ENCODE assay signal across 30 cellular contexts in the genomic region with DNA sequence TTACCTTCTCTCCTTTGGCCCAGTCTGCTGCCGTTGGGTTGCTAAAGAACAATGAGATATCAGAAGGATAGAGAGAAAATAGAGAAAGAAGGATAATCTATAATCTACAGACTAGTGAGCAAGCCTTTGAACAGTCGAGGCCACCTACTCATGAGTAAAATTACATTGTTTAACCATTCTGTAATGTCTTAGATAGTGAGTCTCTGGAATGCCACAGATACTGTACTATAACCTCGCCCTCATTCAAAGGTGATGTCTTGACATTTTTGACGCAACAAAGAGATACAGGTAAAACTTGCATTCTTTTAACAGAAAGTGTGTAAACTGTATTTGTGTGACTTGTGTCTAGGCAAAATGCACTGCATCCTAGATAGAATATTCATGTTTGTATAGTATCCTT.
"Had no signal": no experiment of that assay in that cellular context is flagged by ENCODE, and none has a peak within 500 bp of the region (broad histone marks: within the 10 kb centered on the region; RNA-seq: fewer than 3 reads in every experiment).

No MANE protein-coding gene starts in this region.

- H3K9me3 Mint-ChIP-seq: effector memory CD8-positive, alpha-beta T cell; immature natural killer cell; nephron; stimulated activated naive B cell treated with anti-CD40 and anti-IgM and Interleukin-4, amounts not matched to agents 10 μg/mL and 1 μg/mL and 100 μg/mL, for 72 hours had no signal

- H3K27me3 ChIP-seq: ascending aorta, brain microvascular endothelial cell, ovary, stomach, suprapubic skin, tibial artery, vagina had no signal

- H3K36me3 ChIP-seq: ovary, WERI-Rb-1 had no signal

- H3K27ac Mint-ChIP-seq: activated naive CD8-positive, alpha-beta T cell; effector memory CD8-positive, alpha-beta T cell; immature natural killer cell; stimulated activated naive B cell treated with anti-CD40 and anti-IgM and Interleukin-4, amounts not matched to agents 10 μg/mL and 1 μg/mL and 100 μg/mL, for 72 hours; T-helper 17 cell had no signal

- H3K9me3 ChIP-seq: ascending aorta, ovary, stomach, suprapubic skin, tibial artery, vagina had no signal

- ATAC-seq: activated CD4-positive, CD25-positive, alpha-beta regulatory T cell treated with anti-CD3 and anti-CD28 coated beads, Interleukin-2, amount 50 U/mL, for 24 hours; effector memory CD8-positive, alpha-beta T cell had no signal

- DNase-seq: activated CD4-positive, alpha-beta T cell treated with anti-CD3 and anti-CD28 coated beads for 48 hours; activated CD4-positive, alpha-beta T cell treated with anti-CD3 and anti-CD28 coated beads, Interleukin-2, amount 50 U/mL, for 48 hours; activated CD8-positive, alpha-beta memory T cell treated with anti-CD3 and anti-CD28 coated beads for 24 hours; activated effector memory CD4-positive, alpha-beta T cell treated with Interleukin-2 at 50 U/mL for 16 hours; activated naive CD4-positive, alpha-beta T cell treated with Interleukin-2 at 50 U/mL for 16 hours; brain microvascular endothelial cell; caudate nucleus; cortex of kidney; effector memory CD8-positive, alpha-beta T cell; hypothalamus; immature natural killer cell; kidney; ovary; retina; stimulated activated CD4-positive, alpha-beta T cell treated with anti-CD3 and anti-CD28 coated beads, Interleukin-1b, Interleukin-23, amount 100 ng/mL, for 48 hours; stimulated activated naive B cell treated with anti-CD40 and anti-IgM and Interleukin-4, amounts not matched to agents 10 μg/mL and 1 μg/mL and 100 μg/mL, for 72 hours; stomach; T-helper 17 cell; T1000; tibial artery; WERI-Rb-1 had no signal

- H3K4me1 Mint-ChIP-seq: immature natural killer cell, nephron, T-helper 17 cell had no signal

- H3K4me3 ChIP-seq: ascending aorta, lung, ovary, skin epidermis, stomach, suprapubic skin, tibial artery had no signal

- H3K27me3 Mint-ChIP-seq: progenitor cell of endocrine pancreas; stimulated activated naive B cell treated with anti-CD40 and anti-IgM and Interleukin-4, amounts not matched to agents 10 μg/mL and 1 μg/mL and 100 μg/mL, for 72 hours had no signal

- H3K27ac ChIP-seq: ascending aorta, brain microvascular endothelial cell, ovary, suprapubic skin, tibial artery, vagina, WERI-Rb-1 had no signal

- H3K36me3 Mint-ChIP-seq: activated naive CD8-positive, alpha-beta T cell; immature natural killer cell had no signal

- H3K4me3 Mint-ChIP-seq: activated naive CD8-positive, alpha-beta T cell; effector memory CD8-positive, alpha-beta T cell; immature natural killer cell; nephron; T-helper 17 cell had no signal
